In the genomic region with DNA sequence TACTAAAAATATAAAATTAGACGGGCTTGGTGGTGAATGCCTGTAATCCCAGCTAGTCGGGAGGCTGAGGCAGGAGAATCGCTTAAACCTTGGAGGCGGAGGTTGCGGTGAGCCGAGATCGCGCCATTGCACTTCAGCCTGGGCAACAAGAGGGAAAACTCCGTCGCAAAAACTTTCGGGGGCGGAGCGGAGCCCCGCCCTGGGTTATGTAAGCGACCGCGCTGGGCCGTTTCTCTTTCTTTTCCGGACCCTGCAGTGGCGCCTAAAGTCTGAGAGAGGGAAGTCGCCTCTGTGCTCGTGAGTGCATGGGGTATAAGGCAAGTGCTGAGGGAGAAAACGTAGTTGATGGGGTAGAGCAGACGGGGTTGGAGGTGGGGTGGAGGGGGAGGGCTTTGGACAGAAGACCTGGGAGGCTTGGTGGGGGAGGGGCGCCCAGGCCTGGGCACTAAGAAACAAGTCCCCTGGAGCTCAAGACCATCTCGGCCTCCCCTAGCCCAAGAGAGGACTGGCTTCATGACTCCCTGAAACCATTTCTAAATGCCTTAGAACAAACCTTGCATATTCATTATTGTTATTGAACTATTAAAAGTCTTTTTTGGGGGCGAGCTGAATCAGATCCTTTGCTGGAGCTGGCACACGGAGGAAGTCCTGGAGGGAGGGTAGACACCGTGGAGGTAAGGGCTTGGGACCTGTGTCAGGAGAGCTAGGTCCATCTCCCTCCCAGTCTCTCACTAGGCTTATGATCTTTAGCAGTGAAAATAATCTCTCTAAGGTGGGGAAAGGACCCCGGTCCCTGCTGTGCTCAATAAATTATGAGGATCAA, we compare ENCODE assay signal across 1 cellular context.
A peak's percentile ranks its signal among the peaks of the same experiment; 100 is the strongest.
TF ChIP-seq lines count a peak whose summit lies in the region.

No MANE protein-coding gene starts in this region.

TF ChIP-seq in K562, 482 proteins besides CTCF, POLR2A, EP300 and RAD21 (continued from another document and continues in another):
- TF ChIP-seq, protein P1, sequence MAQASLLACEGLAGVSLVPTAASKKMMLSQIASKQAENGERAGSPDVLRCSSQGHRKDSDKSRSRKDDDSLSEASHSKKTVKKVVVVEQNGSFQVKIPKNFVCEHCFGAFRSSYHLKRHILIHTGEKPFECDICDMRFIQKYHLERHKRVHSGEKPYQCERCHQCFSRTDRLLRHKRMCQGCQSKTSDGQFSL (CRISPR knock-in tag; IDR thresholded peaks at IDR 0.05): no peak
- TF ChIP-seq, protein P1 (tag; IDR thresholded peaks at IDR 0.05): no peak
- TF ChIP-seq, protein P2, sequence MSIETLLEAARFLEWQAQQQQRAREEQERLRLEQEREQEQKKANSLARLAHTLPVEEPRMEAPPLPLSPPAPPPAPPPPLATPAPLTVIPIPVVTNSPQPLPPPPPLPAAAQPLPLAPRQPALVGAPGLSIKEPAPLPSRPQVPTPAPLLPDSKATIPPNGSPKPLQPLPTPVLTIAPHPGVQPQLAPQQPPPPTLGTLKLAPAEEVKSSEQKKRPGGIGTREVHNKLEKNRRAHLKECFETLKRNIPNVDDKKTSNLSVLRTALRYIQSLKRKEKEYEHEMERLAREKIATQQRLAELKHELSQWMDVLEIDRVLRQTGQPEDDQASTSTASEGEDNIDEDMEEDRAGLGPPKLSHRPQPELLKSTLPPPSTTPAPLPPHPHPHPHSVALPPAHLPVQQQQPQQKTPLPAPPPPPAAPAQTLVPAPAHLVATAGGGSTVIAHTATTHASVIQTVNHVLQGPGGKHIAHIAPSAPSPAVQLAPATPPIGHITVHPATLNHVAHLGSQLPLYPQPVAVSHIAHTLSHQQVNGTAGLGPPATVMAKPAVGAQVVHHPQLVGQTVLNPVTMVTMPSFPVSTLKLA (conservative IDR thresholded peaks at IDR 0.05): peak; percentile 34 to 54; a peak in 3 of 4 replicates
- TF ChIP-seq ZNF263 (CRISPR knock-in tag; IDR thresholded peaks at IDR 0.05; ENCODE audit: borderline replicate concordance) (no peak; the same call in 1 of the 2 replicates), KLF10 (CRISPR knock-in tag; IDR thresholded peaks at IDR 0.05) (no peak), NCOA2 (IDR thresholded peaks at IDR 0.05; ENCODE audit: partially characterized antibody in 2 of 2) (no peak), RBFOX2 (IDR thresholded peaks at IDR 0.05; ENCODE audit: low read depth, low read length) (peak; percentile 63), POLR2AphosphoS5 (IDR thresholded peaks at IDR 0.05; ENCODE audit: control insufficient read depth, insufficient read depth, low read depth, low read length) (peak; percentile 69; the same call in 1 of the 2 replicates), ARID2 (IDR thresholded peaks at IDR 0.05) (no peak), KDM5B (IDR thresholded peaks at IDR 0.05; ENCODE audit: insufficient replicate concordance, low read depth, low read length) (peak; percentile 73), SIRT6 (IDR thresholded peaks at IDR 0.05; ENCODE audit: low read depth, low read length) (no peak), YBX1 (IDR thresholded peaks at IDR 0.05) (no peak), HNRNPLL (IDR thresholded peaks at IDR 0.05; ENCODE audit: low read depth, low read length, poor library complexity, severe bottlenecking) (peak; percentile 52), PTBP1 (IDR thresholded peaks at IDR 0.05; ENCODE audit: low read depth, low read length) (no peak), EGR1 (conservative IDR thresholded peaks at IDR 0.05) (peak; percentile 73), ZC3H8 (IDR thresholded peaks at IDR 0.05) (no peak), SMARCC2 (IDR thresholded peaks at IDR 0.05; ENCODE audit: low read depth) (no peak), LARP7 (IDR thresholded peaks at IDR 0.05) (peak; percentile 71; the same call in 1 of the 2 replicates), ZNF668 (CRISPR knock-in tag; IDR thresholded peaks at IDR 0.05) (no peak), NR2C1 (IDR thresholded peaks at IDR 0.05) (no peak), NR2C1 (tag; IDR thresholded peaks at IDR 0.05) (no peak), KLF1 (tag; IDR thresholded peaks at IDR 0.05) (0 out of 2 replicates have a peak, but pooled peaks have one; percentile 34), HMG20B (CRISPR knock-in tag; IDR thresholded peaks at IDR 0.05) (no peak), RNF2 (IDR thresholded peaks at IDR 0.05) (peak; percentile 39; the same call in 1 of the 2 replicates), ZNF41 (CRISPR knock-in tag; conservative IDR thresholded peaks at IDR 0.05) (no peak), ZSCAN29 (IDR thresholded peaks at IDR 0.05) (no peak; the same call in 1 of the 2 replicates), ELF1 (tag; IDR thresholded peaks at IDR 0.05) (no peak), ZNF124 (CRISPR knock-in tag; IDR thresholded peaks at IDR 0.05) (no peak), ZZZ3 (IDR thresholded peaks at IDR 0.05) (no peak), EZH2 (IDR thresholded peaks at IDR 0.05; ENCODE audit: borderline replicate concordance, low read depth, low read length) (no peak), COPS2 (conservative IDR thresholded peaks at IDR 0.05) (no peak), CBX8 (IDR thresholded peaks at IDR 0.05; ENCODE audit: borderline replicate concordance, extremely low read depth, low read depth, low read length, poor library complexity, severe bottlenecking) (no peak), STAT5A (IDR thresholded peaks at IDR 0.05; ENCODE audit: borderline replicate concordance, low read length) (no peak), SAFB (IDR thresholded peaks at IDR 0.05; ENCODE audit: borderline replicate concordance, low read depth, low read length) (no peak), NR2C2 (CRISPR knock-in tag; IDR thresholded peaks at IDR 0.05) (0 out of 2 replicates have a peak, but pooled peaks have one; percentile 5), NR2C2 (tag; IDR thresholded peaks at IDR 0.05) (no peak; the same call in 1 of the 2 replicates), TRIM24 (IDR thresholded peaks at IDR 0.05) (no peak), PML (IDR thresholded peaks at IDR 0.05; ENCODE audit: low read length) (0 out of 2 replicates have a peak, but pooled peaks have one; percentile 30), CBFA2T2 (conservative IDR thresholded peaks at IDR 0.05) (no peak), HNRNPUL1 (IDR thresholded peaks at IDR 0.05; ENCODE audit: low read length) (no peak), NONO (IDR thresholded peaks at IDR 0.05; ENCODE audit: low read depth in 2 of 2, low read length in 1 of 2) (no peak), TBL1XR1 (IDR thresholded peaks at IDR 0.05; ENCODE audit: low read length in 2 of 2) (no peak), FOXA1 (IDR thresholded peaks at IDR 0.05; ENCODE audit: borderline replicate concordance) (no peak), PHF20 (IDR thresholded peaks at IDR 0.05; ENCODE audit: partially characterized antibody) (peak; percentile 12), GTF2E2 (tag; IDR thresholded peaks at IDR 0.05) (0 out of 2 replicates have a peak, but pooled peaks have one; percentile 76), RHOXF2B (CRISPR knock-in tag; conservative IDR thresholded peaks at IDR 0.05) (no peak)
- TF ChIP-seq, protein P3, sequence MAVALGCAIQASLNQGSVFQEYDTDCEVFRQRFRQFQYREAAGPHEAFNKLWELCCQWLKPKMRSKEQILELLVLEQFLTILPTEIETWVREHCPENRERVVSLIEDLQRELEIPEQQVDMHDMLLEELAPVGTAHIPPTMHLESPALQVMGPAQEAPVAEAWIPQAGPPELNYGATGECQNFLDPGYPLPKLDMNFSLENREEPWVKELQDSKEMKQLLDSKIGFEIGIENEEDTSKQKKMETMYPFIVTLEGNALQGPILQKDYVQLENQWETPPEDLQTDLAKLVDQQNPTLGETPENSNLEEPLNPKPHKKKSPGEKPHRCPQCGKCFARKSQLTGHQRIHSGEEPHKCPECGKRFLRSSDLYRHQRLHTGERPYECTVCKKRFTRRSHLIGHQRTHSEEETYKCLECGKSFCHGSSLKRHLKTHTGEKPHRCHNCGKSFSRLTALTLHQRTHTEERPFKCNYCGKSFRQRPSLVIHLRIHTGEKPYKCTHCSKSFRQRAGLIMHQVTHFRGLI (CRISPR knock-in tag; IDR thresholded peaks at IDR 0.05): no peak
- TF ChIP-seq, protein P4, sequence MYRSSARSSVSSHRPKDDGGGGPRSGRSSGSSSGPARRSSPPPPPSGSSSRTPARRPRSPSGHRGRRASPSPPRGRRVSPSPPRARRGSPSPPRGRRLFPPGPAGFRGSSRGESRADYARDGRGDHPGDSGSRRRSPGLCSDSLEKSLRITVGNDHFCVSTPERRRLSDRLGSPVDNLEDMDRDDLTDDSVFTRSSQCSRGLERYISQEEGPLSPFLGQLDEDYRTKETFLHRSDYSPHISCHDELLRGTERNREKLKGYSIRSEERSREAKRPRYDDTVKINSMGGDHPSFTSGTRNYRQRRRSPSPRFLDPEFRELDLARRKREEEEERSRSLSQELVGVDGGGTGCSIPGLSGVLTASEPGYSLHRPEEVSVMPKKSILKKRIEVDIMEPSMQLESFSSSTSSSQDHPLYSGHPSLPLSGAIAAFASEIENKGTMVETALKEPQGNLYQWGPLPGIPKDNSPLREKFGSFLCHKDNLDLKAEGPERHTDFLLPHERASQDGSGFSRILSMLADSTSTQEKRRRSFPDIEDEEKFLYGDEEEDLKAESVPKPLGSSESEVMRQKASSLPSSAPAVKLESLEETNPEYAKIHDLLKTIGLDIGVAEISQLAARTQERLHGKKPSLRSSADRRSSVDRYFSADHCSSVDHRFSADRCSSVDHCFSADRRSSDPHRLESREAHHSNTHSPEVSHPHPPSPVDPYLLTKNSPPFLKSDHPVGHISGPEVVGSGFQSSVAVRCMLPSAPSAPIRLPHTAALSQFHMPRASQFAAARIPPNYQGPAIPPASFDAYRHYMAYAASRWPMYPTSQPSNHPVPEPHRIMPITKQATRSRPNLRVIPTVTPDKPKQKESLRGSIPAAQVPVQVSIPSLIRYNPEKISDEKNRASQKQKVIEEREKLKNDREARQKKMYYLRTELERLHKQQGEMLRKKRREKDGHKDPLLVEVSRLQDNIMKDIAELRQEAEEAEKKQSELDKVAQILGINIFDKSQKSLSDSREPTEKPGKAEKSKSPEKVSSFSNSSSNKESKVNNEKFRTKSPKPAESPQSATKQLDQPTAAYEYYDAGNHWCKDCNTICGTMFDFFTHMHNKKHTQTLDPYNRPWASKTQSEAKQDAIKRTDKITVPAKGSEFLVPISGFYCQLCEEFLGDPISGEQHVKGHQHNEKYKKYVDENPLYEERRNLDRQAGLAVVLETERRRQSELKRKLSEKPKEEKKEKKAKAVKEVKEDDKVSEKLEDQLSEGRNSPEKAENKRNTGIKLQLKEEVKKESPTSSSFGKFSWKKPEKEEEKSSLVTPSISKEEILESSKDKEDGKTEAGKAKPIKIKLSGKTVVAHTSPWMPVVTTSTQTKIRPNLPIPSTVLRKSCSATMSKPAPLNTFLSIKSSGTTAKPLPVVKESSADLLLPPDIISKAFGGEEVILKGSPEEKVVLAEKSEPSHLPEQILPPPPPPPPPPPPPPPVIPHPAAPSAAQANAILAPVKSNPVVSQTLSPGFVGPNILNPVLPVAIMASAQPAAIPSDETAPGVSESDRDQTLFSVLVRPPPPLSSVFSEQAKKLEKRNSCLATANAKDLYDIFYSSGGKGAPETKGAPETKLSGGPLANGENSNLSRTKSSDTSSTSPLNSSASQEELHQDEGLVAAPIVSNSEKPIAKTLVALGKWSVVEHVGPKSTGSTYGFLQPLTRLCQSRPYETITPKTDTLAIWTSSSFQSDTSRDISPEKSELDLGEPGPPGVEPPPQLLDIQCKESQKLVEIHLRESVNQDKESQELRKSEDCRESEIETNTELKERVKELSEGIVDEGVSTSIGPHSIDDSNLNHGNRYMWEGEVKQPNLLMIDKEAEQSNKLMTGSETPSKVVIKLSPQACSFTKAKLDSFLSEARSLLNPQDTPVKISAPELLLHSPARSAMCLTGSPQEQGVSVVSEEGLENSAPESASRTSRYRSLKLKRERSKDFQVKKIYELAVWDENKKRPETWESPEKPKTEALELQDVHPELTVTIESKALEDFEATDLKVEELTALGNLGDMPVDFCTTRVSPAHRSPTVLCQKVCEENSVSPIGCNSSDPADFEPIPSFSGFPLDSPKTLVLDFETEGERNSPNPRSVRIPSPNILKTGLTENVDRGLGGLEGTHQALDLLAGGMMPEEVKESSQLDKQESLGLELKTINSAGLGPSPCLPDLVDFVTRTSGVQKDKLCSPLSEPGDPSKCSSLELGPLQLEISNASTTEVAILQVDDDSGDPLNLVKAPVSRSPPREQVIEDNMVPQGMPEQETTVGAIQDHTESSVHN (IDR thresholded peaks at IDR 0.05; ENCODE audit: borderline replicate concordance in 1 of 2, low read depth in 1 of 2): peak in 1 of 2 experiments; percentile 30; a peak in 1 of 4 replicates
- TF ChIP-seq, protein P5, sequence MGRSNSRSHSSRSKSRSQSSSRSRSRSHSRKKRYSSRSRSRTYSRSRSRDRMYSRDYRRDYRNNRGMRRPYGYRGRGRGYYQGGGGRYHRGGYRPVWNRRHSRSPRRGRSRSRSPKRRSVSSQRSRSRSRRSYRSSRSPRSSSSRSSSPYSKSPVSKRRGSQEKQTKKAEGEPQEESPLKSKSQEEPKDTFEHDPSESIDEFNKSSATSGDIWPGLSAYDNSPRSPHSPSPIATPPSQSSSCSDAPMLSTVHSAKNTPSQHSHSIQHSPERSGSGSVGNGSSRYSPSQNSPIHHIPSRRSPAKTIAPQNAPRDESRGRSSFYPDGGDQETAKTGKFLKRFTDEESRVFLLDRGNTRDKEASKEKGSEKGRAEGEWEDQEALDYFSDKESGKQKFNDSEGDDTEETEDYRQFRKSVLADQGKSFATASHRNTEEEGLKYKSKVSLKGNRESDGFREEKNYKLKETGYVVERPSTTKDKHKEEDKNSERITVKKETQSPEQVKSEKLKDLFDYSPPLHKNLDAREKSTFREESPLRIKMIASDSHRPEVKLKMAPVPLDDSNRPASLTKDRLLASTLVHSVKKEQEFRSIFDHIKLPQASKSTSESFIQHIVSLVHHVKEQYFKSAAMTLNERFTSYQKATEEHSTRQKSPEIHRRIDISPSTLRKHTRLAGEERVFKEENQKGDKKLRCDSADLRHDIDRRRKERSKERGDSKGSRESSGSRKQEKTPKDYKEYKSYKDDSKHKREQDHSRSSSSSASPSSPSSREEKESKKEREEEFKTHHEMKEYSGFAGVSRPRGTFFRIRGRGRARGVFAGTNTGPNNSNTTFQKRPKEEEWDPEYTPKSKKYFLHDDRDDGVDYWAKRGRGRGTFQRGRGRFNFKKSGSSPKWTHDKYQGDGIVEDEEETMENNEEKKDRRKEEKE (IDR thresholded peaks at IDR 0.05; ENCODE audit: borderline replicate concordance in 1 of 2, control insufficient read depth in 1 of 2, low read depth in 2 of 2, low read length in 1 of 2): no peak
- TF ChIP-seq, protein P6, sequence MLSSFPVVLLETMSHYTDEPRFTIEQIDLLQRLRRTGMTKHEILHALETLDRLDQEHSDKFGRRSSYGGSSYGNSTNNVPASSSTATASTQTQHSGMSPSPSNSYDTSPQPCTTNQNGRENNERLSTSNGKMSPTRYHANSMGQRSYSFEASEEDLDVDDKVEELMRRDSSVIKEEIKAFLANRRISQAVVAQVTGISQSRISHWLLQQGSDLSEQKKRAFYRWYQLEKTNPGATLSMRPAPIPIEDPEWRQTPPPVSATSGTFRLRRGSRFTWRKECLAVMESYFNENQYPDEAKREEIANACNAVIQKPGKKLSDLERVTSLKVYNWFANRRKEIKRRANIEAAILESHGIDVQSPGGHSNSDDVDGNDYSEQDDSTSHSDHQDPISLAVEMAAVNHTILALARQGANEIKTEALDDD (IDR thresholded peaks at IDR 0.05): no peak
